ENCODE assay signal across 2 cellular contexts in the genomic region with DNA sequence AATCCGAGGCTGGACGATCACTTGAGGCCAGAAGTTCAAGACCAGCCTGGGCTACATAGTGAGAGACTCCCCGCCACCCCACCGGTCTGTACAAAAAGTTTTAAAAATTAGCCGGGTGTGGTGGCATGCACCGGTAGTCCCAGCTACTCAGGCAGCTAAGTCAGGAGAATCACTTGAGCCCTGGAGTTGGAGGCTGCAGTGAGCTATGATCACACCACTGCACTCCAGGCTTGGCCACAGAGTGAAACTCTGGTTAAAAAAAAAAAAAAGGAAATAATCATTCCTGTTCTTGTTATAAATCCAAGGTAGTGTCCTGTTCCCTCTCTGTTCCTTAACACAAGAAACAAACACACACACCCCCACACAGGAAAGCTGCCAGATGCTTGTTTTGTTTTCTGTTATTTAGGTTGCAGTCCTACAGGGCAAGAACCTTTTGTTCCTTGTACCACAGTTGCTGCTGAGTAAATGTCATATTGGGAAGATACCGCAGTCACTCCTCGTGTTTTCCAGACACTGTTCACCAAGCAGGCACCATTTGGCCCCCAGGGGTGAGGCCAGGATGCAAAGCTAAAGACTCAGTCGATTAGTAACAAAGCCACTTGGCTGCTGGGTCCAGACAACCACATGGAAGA.
TF ChIP-seq lines count a peak whose summit lies in the region.

No MANE protein-coding gene starts in this region.

TF ChIP-seq in K562, 482 proteins besides CTCF, POLR2A, EP300 and RAD21:
- TF ChIP-seq SAFB (IDR thresholded peaks at IDR 0.05; ENCODE audit: borderline replicate concordance, low read depth, low read length) (no peak), TAF15 (IDR thresholded peaks at IDR 0.05; ENCODE audit: low read depth, low read length) (no peak), ZSCAN29 (IDR thresholded peaks at IDR 0.05) (no peak), KDM1A (IDR thresholded peaks at IDR 0.05) (no peak), ZNF347 (CRISPR knock-in tag; IDR thresholded peaks at IDR 0.05; ENCODE audit: low read depth) (no peak), FOS (IDR thresholded peaks at IDR 0.05; ENCODE audit: extremely low read depth, insufficient read length) (no peak), ZNF23 (CRISPR knock-in tag; IDR thresholded peaks at IDR 0.05) (no peak), HCFC1 (IDR thresholded peaks at IDR 0.05; ENCODE audit: low read depth, low read length) (no peak), HSF4 (CRISPR knock-in tag; IDR thresholded peaks at IDR 0.05; ENCODE audit: borderline replicate concordance) (no peak), ZKSCAN8 (CRISPR knock-in tag; IDR thresholded peaks at IDR 0.05) (no peak), LEF1 (IDR thresholded peaks at IDR 0.05) (no peak), RFX7 (CRISPR knock-in tag; IDR thresholded peaks at IDR 0.05) (no peak), KLF13 (tag; IDR thresholded peaks at IDR 0.05; ENCODE audit: borderline replicate concordance, low read depth) (no peak)
- TF ChIP-seq, protein P1, sequence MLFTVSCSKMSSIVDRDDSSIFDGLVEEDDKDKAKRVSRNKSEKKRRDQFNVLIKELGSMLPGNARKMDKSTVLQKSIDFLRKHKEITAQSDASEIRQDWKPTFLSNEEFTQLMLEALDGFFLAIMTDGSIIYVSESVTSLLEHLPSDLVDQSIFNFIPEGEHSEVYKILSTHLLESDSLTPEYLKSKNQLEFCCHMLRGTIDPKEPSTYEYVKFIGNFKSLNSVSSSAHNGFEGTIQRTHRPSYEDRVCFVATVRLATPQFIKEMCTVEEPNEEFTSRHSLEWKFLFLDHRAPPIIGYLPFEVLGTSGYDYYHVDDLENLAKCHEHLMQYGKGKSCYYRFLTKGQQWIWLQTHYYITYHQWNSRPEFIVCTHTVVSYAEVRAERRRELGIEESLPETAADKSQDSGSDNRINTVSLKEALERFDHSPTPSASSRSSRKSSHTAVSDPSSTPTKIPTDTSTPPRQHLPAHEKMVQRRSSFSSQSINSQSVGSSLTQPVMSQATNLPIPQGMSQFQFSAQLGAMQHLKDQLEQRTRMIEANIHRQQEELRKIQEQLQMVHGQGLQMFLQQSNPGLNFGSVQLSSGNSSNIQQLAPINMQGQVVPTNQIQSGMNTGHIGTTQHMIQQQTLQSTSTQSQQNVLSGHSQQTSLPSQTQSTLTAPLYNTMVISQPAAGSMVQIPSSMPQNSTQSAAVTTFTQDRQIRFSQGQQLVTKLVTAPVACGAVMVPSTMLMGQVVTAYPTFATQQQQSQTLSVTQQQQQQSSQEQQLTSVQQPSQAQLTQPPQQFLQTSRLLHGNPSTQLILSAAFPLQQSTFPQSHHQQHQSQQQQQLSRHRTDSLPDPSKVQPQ (CRISPR knock-in tag; IDR thresholded peaks at IDR 0.05; ENCODE audit: borderline replicate concordance), result no peak
- TF ChIP-seq, protein P2, sequence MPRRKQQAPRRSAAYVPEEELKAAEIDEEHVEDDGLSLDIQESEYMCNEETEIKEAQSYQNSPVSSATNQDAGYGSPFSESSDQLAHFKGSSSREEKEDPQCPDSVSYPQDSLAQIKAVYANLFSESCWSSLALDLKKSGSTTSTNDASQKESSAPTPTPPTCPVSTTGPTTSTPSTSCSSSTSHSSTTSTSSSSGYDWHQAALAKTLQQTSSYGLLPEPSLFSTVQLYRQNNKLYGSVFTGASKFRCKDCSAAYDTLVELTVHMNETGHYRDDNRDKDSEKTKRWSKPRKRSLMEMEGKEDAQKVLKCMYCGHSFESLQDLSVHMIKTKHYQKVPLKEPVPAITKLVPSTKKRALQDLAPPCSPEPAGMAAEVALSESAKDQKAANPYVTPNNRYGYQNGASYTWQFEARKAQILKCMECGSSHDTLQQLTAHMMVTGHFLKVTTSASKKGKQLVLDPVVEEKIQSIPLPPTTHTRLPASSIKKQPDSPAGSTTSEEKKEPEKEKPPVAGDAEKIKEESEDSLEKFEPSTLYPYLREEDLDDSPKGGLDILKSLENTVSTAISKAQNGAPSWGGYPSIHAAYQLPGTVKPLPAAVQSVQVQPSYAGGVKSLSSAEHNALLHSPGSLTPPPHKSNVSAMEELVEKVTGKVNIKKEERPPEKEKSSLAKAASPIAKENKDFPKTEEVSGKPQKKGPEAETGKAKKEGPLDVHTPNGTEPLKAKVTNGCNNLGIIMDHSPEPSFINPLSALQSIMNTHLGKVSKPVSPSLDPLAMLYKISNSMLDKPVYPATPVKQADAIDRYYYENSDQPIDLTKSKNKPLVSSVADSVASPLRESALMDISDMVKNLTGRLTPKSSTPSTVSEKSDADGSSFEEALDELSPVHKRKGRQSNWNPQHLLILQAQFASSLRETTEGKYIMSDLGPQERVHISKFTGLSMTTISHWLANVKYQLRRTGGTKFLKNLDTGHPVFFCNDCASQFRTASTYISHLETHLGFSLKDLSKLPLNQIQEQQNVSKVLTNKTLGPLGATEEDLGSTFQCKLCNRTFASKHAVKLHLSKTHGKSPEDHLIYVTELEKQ (CRISPR knock-in tag; IDR thresholded peaks at IDR 0.05), result no peak

TF ChIP-seq in HEK293T, 16 proteins besides CTCF, POLR2A, EP300 and RAD21 (continued from another document):
- no peak for TF ChIP-seq FOXM1 (IDR thresholded peaks at IDR 0.05; ENCODE audit: borderline replicate concordance)
- TF ChIP-seq BHLHE40 (IDR thresholded peaks at IDR 0.05; ENCODE audit: borderline replicate concordance), result no peak
- no peak for TF ChIP-seq L3MBTL2 (conservative IDR thresholded peaks at IDR 0.05)
- TF ChIP-seq CTBP1 (IDR thresholded peaks at IDR 0.05; ENCODE audit: borderline replicate concordance), result no peak
- no peak for TF ChIP-seq ELF4 (IDR thresholded peaks at IDR 0.05)
- no peak for TF ChIP-seq FOXK2 (IDR thresholded peaks at IDR 0.05)
- TF ChIP-seq HDGF (IDR thresholded peaks at IDR 0.05; ENCODE audit: borderline replicate concordance), result no peak
- no peak for TF ChIP-seq FOXA1 (IDR thresholded peaks at IDR 0.05)
- no peak for TF ChIP-seq LEF1 (IDR thresholded peaks at IDR 0.05; ENCODE audit: borderline replicate concordance)
- no peak for TF ChIP-seq ARNT (IDR thresholded peaks at IDR 0.05)
- TF ChIP-seq NFRKB (IDR thresholded peaks at IDR 0.05), result no peak
